In genomic region chr4:2401610-2401983, GRCh38 we compare ENCODE assay signal across 10 cellular contexts. TPM values are rescaled to one million over a fixed set of nuclear protein-coding genes. Genes with fewer than 3 reads are reported as not detected.
DNase-seq lines count a peak whose midpoint lies in the region; ATAC-seq and TF ChIP-seq lines count a peak whose summit lies in the region.
"Had no signal": no experiment of that assay in that cellular context is flagged by ENCODE, and none has a peak within 500 bp of the region (broad histone marks: within the 10 kb centered on the region; RNA-seq: fewer than 3 reads in every experiment).

No MANE protein-coding gene starts in this region.

- TF ChIP-seq CTCF in AG09309 (IDR thresholded peaks at IDR 0.05; ENCODE audit: control insufficient read depth, insufficient read depth, low read depth, low read length, missing control alignments) (no peak), dorsolateral prefrontal cortex (IDR thresholded peaks at IDR 0.05 in 54 of 56, conservative IDR thresholded peaks at IDR 0.05 in 2 of 56; ENCODE audit: low read depth in 1 of 56, partially characterized antibody in 56 of 56) (no peak), nephron progenitor cell (IDR thresholded peaks at IDR 0.05) (no peak)

- 50% methylated on average over 15 of the region's 15 CpGs for WGBS in HUES64

- peak overlapping the region; percentile 11; the same call in 1 of the 2 replicates for H3K4me3 ChIP-seq in AG09309 (ENCODE audit: control insufficient read depth, low read depth, low read length)
- H3K4me3 ChIP-seq in HUES64 (ENCODE audit: low read length) = peak overlapping the region; percentile 28
- H3K4me3 ChIP-seq in dorsolateral prefrontal cortex = peak overlapping the region; percentile 21 to 66 (median 48)

- ATAC-seq in HG03095 (IDR thresholded peaks at IDR 0.05; ENCODE audit: unreplicated experiment) = no peak
- ATAC-seq in activated CD4-positive, CD25-positive, alpha-beta regulatory T cell treated with anti-CD3 and anti-CD28 coated beads, Interleukin-2, amount 50 U/mL, for 24 hours = no peak

- DNase-seq in AG09309 (ENCODE audit: low read depth) (no peak), dorsolateral prefrontal cortex (no peak), nephron progenitor cell (no peak), NCI-H69 (lab: John Stamatoyannopoulos, UW) (no peak), NCI-H1417 treated with DMSO at 0.1 percent for 48 hours (lab: John Stamatoyannopoulos, UW) (no peak)
- DNase-seq: activated CD4-positive, alpha-beta T cell treated with anti-CD3 and anti-CD28 coated beads, Interleukin-2, amount 50 U/mL, for 1 hour had no signal

- H3K4me3 Mint-ChIP-seq in nephron progenitor cell = peak overlapping the region; percentile 81

- no peaks in the 10 kb centered on the region for H3K36me3 Mint-ChIP-seq in nephron progenitor cell (ENCODE audit: low read depth)

- no peak overlapping the region for H3K27ac ChIP-seq in HUES64 (ENCODE audit: low read depth, low read length)
- H3K27ac ChIP-seq in dorsolateral prefrontal cortex = peak overlapping the region in 45 of 59 donors; percentile 22 to 94 (median 77)
- H3K27ac ChIP-seq: neutrophil had no signal

- no peaks in the 10 kb centered on the region for H3K9me3 ChIP-seq in HUES64 (ENCODE audit: insufficient read depth, low read depth, low read length)
- H3K9me3 ChIP-seq: neutrophil had no signal

- peaks cover 29% of the 10 kb centered on the region for H3K4me1 Mint-ChIP-seq in nephron progenitor cell

- H3K27me3 ChIP-seq in HUES64 (ENCODE audit: insufficient read depth, low read length) (peaks cover 15% of the 10 kb centered on the region), dorsolateral prefrontal cortex (no peaks in the 10 kb centered on the region)

- no peak overlapping the region for H3K27ac Mint-ChIP-seq in nephron progenitor cell

- peaks cover 51% of the 10 kb centered on the region for H3K27me3 Mint-ChIP-seq in nephron progenitor cell (ENCODE audit: low read depth, poor library complexity)

- H3K4me1 ChIP-seq in HUES64 (ENCODE audit: insufficient read depth, low read length) = peaks cover 13% of the 10 kb centered on the region; the same call in 1 of the 2 replicates

- peaks cover 7% of the 10 kb centered on the region for H3K9me3 Mint-ChIP-seq in nephron progenitor cell

- no peak overlapping the region for H3K9ac ChIP-seq in HUES64 (ENCODE audit: low read depth, low read length)

- H3K36me3 ChIP-seq in HUES64 (ENCODE audit: insufficient read depth, low read length) = no peaks in the 10 kb centered on the region
- H3K36me3 ChIP-seq: neutrophil had no signal

- intact Hi-C loops in dorsolateral prefrontal cortex (cut with DNase I) = no loop called here

RNA-seq across cellular contexts. Expression of gene ZFYVE28, which starts 16.8 kb away (rescaled TPM):
- polyA plus RNA-seq in HUES64 (2013, experiment 1 of 2) = 0.50 TPM
- polyA plus RNA-seq in HUES64 (2013, experiment 2 of 2) = 0.44 TPM
- total RNA-seq in dorsolateral prefrontal cortex = 10 to 100 TPM; 26.2 to 99.8 (median 65.5) TPM

RNA-seq across cellular contexts. Expression of gene CFAP99, which starts 17.2 kb away (rescaled TPM):
- polyA plus RNA-seq in HUES64 (2013, experiment 1 of 2) = not detected
- not detected for polyA plus RNA-seq in HUES64 (2013, experiment 2 of 2)
- 1 to 10 TPM in 90 of 120 experiments, under 1 TPM in 30; 0.28 to 3.7 (median 1.4) TPM for total RNA-seq in dorsolateral prefrontal cortex
